In the genomic region with DNA sequence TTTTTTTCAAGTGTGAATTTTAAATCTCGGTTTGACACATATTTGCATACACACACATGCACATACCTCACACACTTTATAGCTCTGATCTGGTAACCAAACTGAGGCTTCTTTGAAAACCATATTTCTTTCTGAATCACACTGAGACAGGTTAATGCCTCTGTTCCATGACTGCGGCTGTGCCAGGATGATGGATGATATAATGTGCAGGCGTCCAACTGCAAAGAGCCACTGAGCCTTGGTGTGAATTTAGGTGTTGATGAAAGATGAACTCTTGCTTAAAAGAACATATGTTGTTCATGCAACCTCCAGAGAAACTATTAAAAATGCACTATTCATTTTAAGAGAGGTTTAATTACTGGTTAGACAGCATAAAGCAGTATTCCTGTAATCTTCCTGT, we compare ENCODE assay signal across 19 cellular contexts.
DNase-seq lines count a peak whose midpoint lies in the region; ATAC-seq and TF ChIP-seq lines count a peak whose summit lies in the region.
"Had no signal": no experiment of that assay in that cellular context is flagged by ENCODE, and none has a peak within 500 bp of the region (broad histone marks: within the 10 kb centered on the region; RNA-seq: fewer than 3 reads in every experiment).

No MANE protein-coding gene starts in this region.

- BruUV-seq in OCI-LY7 (replicated peaks; lab: Mats Ljungman, UMichigan), result no TSS peak

- H4K20me1 ChIP-seq in OCI-LY7 (ENCODE audit: insufficient read depth, low read length), result no peaks in the 10 kb centered on the region

- H3K4me2 ChIP-seq in OCI-LY7 (ENCODE audit: low read length), result no peak overlapping the region
- H3K4me2 ChIP-seq: GM23338 had no signal

- TF ChIP-seq CTCF in OCI-LY7 (conservative IDR thresholded peaks at IDR 0.05; ENCODE audit: low read length), result no peak

- no peaks in the 10 kb centered on the region for H3K4me1 ChIP-seq in OCI-LY7 (ENCODE audit: insufficient read depth, low read length, poor library complexity, severe bottlenecking)

- no peaks in the 10 kb centered on the region for H3K9me2 ChIP-seq in OCI-LY7 (ENCODE audit: insufficient read depth, low read length)

- H3K36me3 ChIP-seq in OCI-LY7 (ENCODE audit: insufficient read depth, low read length), result no peaks in the 10 kb centered on the region

- H3K4me3 ChIP-seq in OCI-LY7 (ENCODE audit: low read depth, low read length, poor library complexity, severe bottlenecking), result no peak overlapping the region
- H3K4me3 ChIP-seq: GM23338 had no signal

- CTCF ChIA-PET in HEK293T (lab: Yijun Ruan, JAX), result no interaction called here
- CTCF ChIA-PET in OCI-LY7 (lab: Charles Lee; ENCODE audit: unreplicated experiment), result no interaction called here

- POLR2A ChIA-PET in HEK293T (lab: Yijun Ruan, JAX) (no interaction called here), OCI-LY7 (lab: Charles Lee) (interaction anchor here (1.0 kb wide), 1 partner anchor 11 kb away, joined by 4 read pairs; no protein-coding TSS in a partner anchor)

- intact Hi-C loops in OCI-LY7 (cut with micrococcal nuclease; ENCODE audit: unreplicated experiment), result no loop called here

- no peaks in the 10 kb centered on the region for H3K79me2 ChIP-seq in OCI-LY7 (ENCODE audit: insufficient read depth, low read depth, low read length)

- H3K27ac ChIP-seq in OCI-LY7 (ENCODE audit: low read depth, low read length, poor library complexity, severe bottlenecking), result no peak overlapping the region

- no peak overlapping the region for H2AFZ ChIP-seq in OCI-LY7 (ENCODE audit: low read length)
- H2AFZ ChIP-seq: GM23338 had no signal

- DNase-seq in HEK293T (ENCODE audit: extremely low spot score) (no peak), NCI-H1417 treated with DMSO at 0.1 percent for 48 hours (lab: John Stamatoyannopoulos, UW) (peak; percentile 3), NCI-H446 (lab: John Stamatoyannopoulos, UW) (peak; percentile 5 to 14), left kidney (ENCODE audit: low read depth, low spot score) (peak; percentile 41), OCI-LY7 (ENCODE audit: low spot score) (no peak)
- no peak for DNase-seq in stimulated activated CD8-positive, alpha-beta memory T cell treated with anti-CD3 and anti-CD28 coated beads, Interleukin-4, amount 100 ng/mL, for 48 hours
- DNase-seq: 8988T; C1 segment of cervical spinal cord; Calu3; CD4-positive, alpha-beta memory T cell; COR-L47; DMS53; DMS79 treated with DMSO at 0.1 percent for 48 hours; GF-D8; H9; HFFc6 had no signal

- ATAC-seq in HG03175 (IDR thresholded peaks at IDR 0.05; ENCODE audit: unreplicated experiment), result no peak
- ATAC-seq: GM23338, HCT116 had no signal

- no peaks in the 10 kb centered on the region for H3K9me3 ChIP-seq in OCI-LY7 (ENCODE audit: low read length)

TF ChIP-seq in HEK293T, 16 proteins besides CTCF, POLR2A, EP300 and RAD21:
- TF ChIP-seq, protein P1, sequence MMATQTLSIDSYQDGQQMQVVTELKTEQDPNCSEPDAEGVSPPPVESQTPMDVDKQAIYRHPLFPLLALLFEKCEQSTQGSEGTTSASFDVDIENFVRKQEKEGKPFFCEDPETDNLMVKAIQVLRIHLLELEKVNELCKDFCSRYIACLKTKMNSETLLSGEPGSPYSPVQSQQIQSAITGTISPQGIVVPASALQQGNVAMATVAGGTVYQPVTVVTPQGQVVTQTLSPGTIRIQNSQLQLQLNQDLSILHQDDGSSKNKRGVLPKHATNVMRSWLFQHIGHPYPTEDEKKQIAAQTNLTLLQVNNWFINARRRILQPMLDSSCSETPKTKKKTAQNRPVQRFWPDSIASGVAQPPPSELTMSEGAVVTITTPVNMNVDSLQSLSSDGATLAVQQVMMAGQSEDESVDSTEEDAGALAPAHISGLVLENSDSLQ (IDR thresholded peaks at IDR 0.05), result peak; percentile 81
- TF ChIP-seq HDGF (IDR thresholded peaks at IDR 0.05; ENCODE audit: borderline replicate concordance), result no peak

Comparison
In these comparisons a context has a peak if more than half of its experiments do, and no peak if none do; other contexts are left out.
1. DNase-seq: peak in NCI-H1417 treated with DMSO at 0.1 percent for 48 hours (single experiment), NCI-H446 (2 of 2) and left kidney (single experiment); none in HEK293T (single experiment), stimulated activated CD8-positive, alpha-beta memory T cell treated with anti-CD3 and anti-CD28 coated beads, Interleukin-4, amount 100 ng/mL, for 48 hours (single experiment) and OCI-LY7 (single experiment).